ENCODE assay signal across 8 cellular contexts in the genomic region with DNA sequence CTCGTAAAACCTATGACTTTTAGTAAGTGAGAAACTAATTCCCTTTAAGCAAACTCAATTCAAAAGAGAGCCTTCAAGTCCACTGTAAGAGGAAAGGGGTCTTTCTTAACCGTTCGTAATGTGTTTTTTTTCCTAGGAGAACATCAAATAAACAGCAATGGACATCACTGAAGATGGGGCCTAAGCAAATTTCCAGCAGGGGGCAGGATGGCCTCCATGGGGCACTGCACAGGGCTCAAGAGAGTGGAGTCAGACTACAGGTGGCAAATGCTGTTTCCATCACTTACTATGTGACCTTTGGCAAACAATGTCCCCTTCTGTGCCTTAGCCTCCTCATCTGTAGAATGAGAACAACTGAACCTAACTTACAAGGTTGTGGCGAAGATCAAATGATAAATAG.
DNase-seq lines count a peak whose midpoint lies in the region; ATAC-seq and TF ChIP-seq lines count a peak whose summit lies in the region.

No MANE protein-coding gene starts in this region.

- no peak overlapping the region for H3K27ac ChIP-seq in CD4-positive, CD25-positive, alpha-beta regulatory T cell (ENCODE audit: insufficient read depth, low read length, poor library complexity, severe bottlenecking)
- H3K27ac ChIP-seq in HL-60 (replicated peaks) (no peak overlapping the region), right lobe of liver (no peak overlapping the region)

- TF ChIP-seq CTCF in HL-60 (IDR thresholded peaks at IDR 0.05; ENCODE audit: insufficient read depth, low read length) = peak; percentile 12
- TF ChIP-seq CTCF in right lobe of liver (IDR thresholded peaks at IDR 0.05) = peak; percentile 40 to 56 (median 45)

- 83% methylated on average over 4 of the region's 4 CpGs for WGBS in right lobe of liver (ENCODE audit: insufficient coverage, low coverage, low lambda C conversion rate, missing lambda C conversion rate)

- H3K36me3 Mint-ChIP-seq in CD4-positive, CD25-positive, alpha-beta regulatory T cell = peaks cover 14% of the 10 kb centered on the region

- H3K36me3 ChIP-seq in CD4-positive, CD25-positive, alpha-beta regulatory T cell (ENCODE audit: control insufficient read depth, insufficient read depth, low read length) = no peaks in the 10 kb centered on the region
- peaks cover 0 to 3% (median 0%) of the 10 kb centered on the region in 4 donors for H3K36me3 ChIP-seq in right lobe of liver

- no peaks in the 10 kb centered on the region for H3K27me3 ChIP-seq in CD4-positive, CD25-positive, alpha-beta regulatory T cell (ENCODE audit: control insufficient read depth, insufficient read depth, low read length)
- H3K27me3 ChIP-seq in HL-60 (ENCODE audit: insufficient read depth, poor library complexity, severe bottlenecking) (no peaks in the 10 kb centered on the region), right lobe of liver (no peaks in the 10 kb centered on the region)

- TF ChIP-seq POLR2A in right lobe of liver (IDR thresholded peaks at IDR 0.05) = no peak

- intact Hi-C loops in right lobe of liver (cut with DNase I) = no loop called here

- peak; percentile 60 to 66 for ATAC-seq in CD4-positive, CD25-positive, alpha-beta regulatory T cell (ENCODE audit: low read depth in 2 of 2)
- ATAC-seq in right lobe of liver = peak; percentile 66 to 77 (median 70)
- ATAC-seq in HG03521 (IDR thresholded peaks at IDR 0.05; ENCODE audit: unreplicated experiment) = no peak

- H3K4me1 Mint-ChIP-seq in CD4-positive, CD25-positive, alpha-beta regulatory T cell = peaks cover 0 to 5% (median 0%) of the 10 kb centered on the region in 4 donors

- no peak overlapping the region for H3K4me3 ChIP-seq in CD4-positive, CD25-positive, alpha-beta regulatory T cell (ENCODE audit: low read depth, low read length)
- H3K4me3 ChIP-seq in HL-60 (replicated peaks; ENCODE audit: insufficient read depth, low read length) (no peak overlapping the region), right lobe of liver (no peak overlapping the region)

- H3K9me3 ChIP-seq in CD4-positive, CD25-positive, alpha-beta regulatory T cell (ENCODE audit: control insufficient read depth in 2 of 2, low read length in 2 of 2) = no peaks in the 10 kb centered on the region
- no peaks in the 10 kb centered on the region for H3K9me3 ChIP-seq in right lobe of liver

- no peaks in the 10 kb centered on the region for H3K9me3 Mint-ChIP-seq in CD4-positive, CD25-positive, alpha-beta regulatory T cell

- H3K4me3 Mint-ChIP-seq in CD4-positive, CD25-positive, alpha-beta regulatory T cell = no peak overlapping the region

- H3K4me1 ChIP-seq in CD4-positive, CD25-positive, alpha-beta regulatory T cell (ENCODE audit: control insufficient read depth, insufficient read depth, low read length, poor library complexity, severe bottlenecking) = no peaks in the 10 kb centered on the region
- no peaks in the 10 kb centered on the region for H3K4me1 ChIP-seq in right lobe of liver

- DNase-seq in CD4-positive, CD25-positive, alpha-beta regulatory T cell = peak in 1 of 3 donors; percentile 46
- DNase-seq in HL-60 (ENCODE audit: low read depth in 1 of 2, low spot score in 1 of 2) (peak in 1 of 2 experiments; percentile 21), right lobe of liver (peak in 1 of 3 donors; percentile 26), foreskin melanocyte (no peak), NCI-H446 (lab: John Stamatoyannopoulos, UW) (no peak), DMS153 treated with DMSO at 0.1 percent for 48 hours (lab: John Stamatoyannopoulos, UW; ENCODE audit: unreplicated experiment) (no peak)
- peak; percentile 28 for DNase-seq in activated T-cell treated with anti-CD3 and anti-CD28 coated beads, Interleukin-2, amount 50 U/mL, for 1 hour

- H3K27ac Mint-ChIP-seq in CD4-positive, CD25-positive, alpha-beta regulatory T cell = no peak overlapping the region

- no peaks in the 10 kb centered on the region for H3K27me3 Mint-ChIP-seq in CD4-positive, CD25-positive, alpha-beta regulatory T cell
